ENCODE assay signal across 15 cellular contexts in genomic region chr2:8984152-8984551, GRCh38. TPM values are rescaled to one million over a fixed set of nuclear protein-coding genes. Genes with fewer than 3 reads are reported as not detected.
A peak's percentile ranks its signal among the peaks of the same experiment; 100 is the strongest.
DNase-seq lines count a peak whose midpoint lies in the region; ATAC-seq and TF ChIP-seq lines count a peak whose summit lies in the region.
"Had no signal": no experiment of that assay in that cellular context is flagged by ENCODE, and none has a peak within 500 bp of the region (broad histone marks: within the 10 kb centered on the region; RNA-seq: fewer than 3 reads in every experiment).

No MANE protein-coding gene starts in this region.

- peak overlapping the region; percentile 92 for H3K27ac ChIP-seq in DOHH2 (ENCODE audit: low read depth, low read length)
- no peak overlapping the region for H3K27ac ChIP-seq in IMR-90 (ENCODE audit: insufficient read depth, low read length)
- no peak overlapping the region for H3K27ac ChIP-seq in mesendoderm (ENCODE audit: low read depth, low read length)
- H3K27ac ChIP-seq: coronary artery, WERI-Rb-1 had no signal

- H2AFZ ChIP-seq in IMR-90 (replicated peaks; ENCODE audit: low read length, poor library complexity): no peak overlapping the region

- CTCF ChIA-PET in IMR-90 (lab: Yijun Ruan, JAX): no interaction called here

- H2BK120ac ChIP-seq in IMR-90 (ENCODE audit: low read depth, low read length) (peak overlapping the region; percentile 60; the same call in 1 of the 2 replicates), mesendoderm (ENCODE audit: low read depth, low read length) (no peak overlapping the region)

- no peaks in the 10 kb centered on the region; the same call in 1 of the 2 replicates for H4K20me1 ChIP-seq in DOHH2 (ENCODE audit: control insufficient read depth, insufficient read depth, low read depth, low read length)
- H4K20me1 ChIP-seq in IMR-90 (ENCODE audit: insufficient read depth, low read length): no peaks in the 10 kb centered on the region; the same call in 1 of the 2 replicates

- DNase-seq in IMR-90 (no peak), astrocyte of the spinal cord (ENCODE audit: low read depth, low spot score) (peak; percentile 23), mesendoderm (no peak), EL (no peak), DMS 273 (lab: John Stamatoyannopoulos, UW; ENCODE audit: unreplicated experiment) (no peak), NCI-H1092 (lab: John Stamatoyannopoulos, UW) (no peak)
- DNase-seq: NCI-H1436 treated with DMSO at 0.1 percent for 48 hours; NCI-H526 treated with DMSO at 0.1 percent for 48 hours; SHP77 treated with DMSO at 0.1 percent for 48 hours; stimulated activated CD4-positive, alpha-beta T cell treated with anti-CD3 and anti-CD28 coated beads, Interleukin-4, amount 100 ng/mL, for 1 hour; WERI-Rb-1 had no signal

- H3K4me2 ChIP-seq in DOHH2 (ENCODE audit: low read length) (peak overlapping the region; percentile 95), IMR-90 (ENCODE audit: low read depth, low read length) (peak overlapping the region; percentile 71), mesendoderm (ENCODE audit: low read length) (no peak overlapping the region)

- peak overlapping the region; percentile 24 for H3K14ac ChIP-seq in IMR-90 (replicated peaks; ENCODE audit: low read depth, low read length)

- no peaks in the 10 kb centered on the region for H3K9me3 ChIP-seq in DOHH2 (ENCODE audit: control insufficient read depth, insufficient read depth, low read length)
- no peaks in the 10 kb centered on the region for H3K9me3 ChIP-seq in IMR-90 (ENCODE audit: control insufficient read depth, insufficient read depth, low read length)

- H4K91ac ChIP-seq in IMR-90 (ENCODE audit: insufficient read depth, low read depth, low read length): no peak overlapping the region

- H3K79me1 ChIP-seq in IMR-90 (ENCODE audit: low read depth in 1 of 2, low read length in 2 of 2) (peaks cover 44 to 71% of the 10 kb centered on the region in 2 experiments), mesendoderm (ENCODE audit: low read length) (peaks cover 24% of the 10 kb centered on the region)

- ATAC-seq in IMR-90 (ENCODE audit: low read depth) (peak; percentile 32; the same call in 1 of the 2 replicates), GM18873 (IDR thresholded peaks at IDR 0.05; ENCODE audit: low FRiP score, unreplicated experiment) (no peak)
- ATAC-seq: stimulated activated effector memory CD8-positive, alpha-beta T cell treated with anti-CD3 and anti-CD28 coated beads, Interleukin-12 subunit alpha, Interleukin-12 subunit beta, amount 100 ng/mL, for 72 hours had no signal

- no peak overlapping the region for H2AK9ac ChIP-seq in IMR-90 (replicated peaks; ENCODE audit: low read depth, low read length, poor library complexity)

- H3K56ac ChIP-seq in IMR-90 (ENCODE audit: extremely low read depth, insufficient read depth, low read length): no peak overlapping the region
- no peak overlapping the region for H3K56ac ChIP-seq in mesendoderm (ENCODE audit: low read length)

- dilution Hi-C loops in IMR-90 (cut with HindIII; ENCODE audit: low sequenced_read_pairs, unreplicated experiment): no loop called here

- H2AK5ac ChIP-seq in IMR-90 (ENCODE audit: low read depth, low read length) (peak overlapping the region; percentile 75; the same call in 1 of the 2 replicates), mesendoderm (ENCODE audit: low read length) (no peak overlapping the region)

- H3K4me3 ChIP-seq in DOHH2 (ENCODE audit: low read length): peak overlapping the region; percentile 78
- no peak overlapping the region for H3K4me3 ChIP-seq in IMR-90 (ENCODE audit: insufficient read depth, low read depth, low read length)
- H3K4me3 ChIP-seq in astrocyte of the spinal cord (ENCODE audit: low read depth, low read length): no peak overlapping the region
- H3K4me3 ChIP-seq in mesendoderm (ENCODE audit: low read length): no peak overlapping the region
- H3K4me3 ChIP-seq: coronary artery had no signal

- no TSS peak for BruUV-seq in IMR-90 (replicated peaks; lab: Mats Ljungman, UMichigan)

- peaks cover 32% of the 10 kb centered on the region for H3F3A ChIP-seq in DOHH2 (ENCODE audit: control insufficient read depth, insufficient read depth)

- H3K79me2 ChIP-seq in DOHH2 (ENCODE audit: control insufficient read depth, low read length) (peaks cover 77% of the 10 kb centered on the region), mesendoderm (ENCODE audit: control insufficient read depth, insufficient read depth, low read length) (peaks cover 50% of the 10 kb centered on the region)

- POLR2A ChIA-PET in IMR-90 (lab: Charles Lee; ENCODE audit: unreplicated experiment): no interaction called here

- H4K8ac ChIP-seq in IMR-90 (ENCODE audit: low read depth in 2 of 2, low read length in 2 of 2) (peak overlapping the region in 1 of 2 experiments; percentile 77; a peak in 2 of 4 replicates), mesendoderm (ENCODE audit: low read depth, low read length) (peak overlapping the region; percentile 28)

- H2BK15ac ChIP-seq in IMR-90 (ENCODE audit: low read depth, low read length): peak overlapping the region; percentile 12; the same call in 1 of the 3 replicates
- H2BK15ac ChIP-seq in mesendoderm (replicated peaks; ENCODE audit: low read depth): no peak overlapping the region

- WGBS in IMR-90 (ENCODE audit: extremely low coverage in 2 of 2, insufficient read length in 1 of 2), 2 experiments: no CpG with 5 or more reads among the region's 5 CpGs
- WGBS in mesendoderm (ENCODE audit: extremely low coverage, insufficient coverage, low lambda C conversion rate): no CpG with 5 or more reads among the region's 5 CpGs

- H3K9me2 ChIP-seq in DOHH2 (replicated peaks; ENCODE audit: control insufficient read depth, low read length): no peaks in the 10 kb centered on the region

- peak overlapping the region; percentile 77; the same call in 1 of the 2 replicates for H3K18ac ChIP-seq in IMR-90 (ENCODE audit: low read depth, low read length)
- H3K18ac ChIP-seq in mesendoderm (ENCODE audit: low read length): peak overlapping the region; percentile 75

- H3K9me1 ChIP-seq in IMR-90 (ENCODE audit: insufficient read depth, low read length): peaks cover 4% of the 10 kb centered on the region

- H3K27me3 ChIP-seq in DOHH2 (ENCODE audit: control insufficient read depth, low read length) (no peaks in the 10 kb centered on the region), IMR-90 (ENCODE audit: control insufficient read depth, insufficient read depth, low read length) (no peaks in the 10 kb centered on the region), mesendoderm (ENCODE audit: insufficient read depth, low read length, poor library complexity) (no peaks in the 10 kb centered on the region)

- TF ChIP-seq POLR2A in IMR-90 (IDR thresholded peaks at IDR 0.05; ENCODE audit: low read depth, low read length): no peak

- H3K36me3 ChIP-seq in DOHH2 (ENCODE audit: control insufficient read depth, low read length): no peaks in the 10 kb centered on the region
- no peaks in the 10 kb centered on the region for H3K36me3 ChIP-seq in IMR-90 (ENCODE audit: control insufficient read depth, insufficient read depth, low read length)
- no peaks in the 10 kb centered on the region for H3K36me3 ChIP-seq in mesendoderm (ENCODE audit: control insufficient read depth, insufficient read depth, low read length)
- H3K36me3 ChIP-seq: WERI-Rb-1 had no signal

- no peak overlapping the region; the same call in none of the 2 replicates for H3K23ac ChIP-seq in IMR-90 (ENCODE audit: low read depth, low read length)
- H3K23ac ChIP-seq in mesendoderm (ENCODE audit: low read length): no peak overlapping the region

- H3K4me1 ChIP-seq in DOHH2 (ENCODE audit: control insufficient read depth, low read length) (peaks cover 73% of the 10 kb centered on the region), IMR-90 (ENCODE audit: control insufficient read depth, insufficient read depth, low read length) (peaks cover 15% of the 10 kb centered on the region), mesendoderm (ENCODE audit: control insufficient read depth, low read depth, low read length) (peaks cover 11% of the 10 kb centered on the region)

- no peak for TF ChIP-seq RAD21 in IMR-90 (IDR thresholded peaks at IDR 0.05; ENCODE audit: low read length)

- TF ChIP-seq CTCF in DOHH2 (IDR thresholded peaks at IDR 0.05; ENCODE audit: low read depth, low read length, poor library complexity, severe bottlenecking) (no peak), IMR-90 (conservative IDR thresholded peaks at IDR 0.05; ENCODE audit: low read depth, low read length) (no peak), astrocyte of the spinal cord (IDR thresholded peaks at IDR 0.05; ENCODE audit: low read depth, low read length) (no peak)

- intact Hi-C loops in IMR-90 (cut with micrococcal nuclease): no loop called here

- H2BK5ac ChIP-seq in IMR-90 (ENCODE audit: low read depth, low read length, poor library complexity, severe bottlenecking) (peak overlapping the region; percentile 85), mesendoderm (ENCODE audit: low read length) (no peak overlapping the region)

- H2BK20ac ChIP-seq in IMR-90 (ENCODE audit: low read depth, low read length): peak overlapping the region; percentile 35; the same call in 1 of the 2 replicates

- in situ Hi-C loops in IMR-90 (cut with MboI; ENCODE audit: low sequenced_read_pairs): no loop called here
- in situ Hi-C loops in astrocyte of the spinal cord (cut with HindIII; ENCODE audit: low sequenced_read_pairs): no loop called here

- H3K4ac ChIP-seq in IMR-90 (ENCODE audit: low read depth, low read length): peak overlapping the region; percentile 9; the same call in 1 of the 2 replicates
- no peak overlapping the region for H3K4ac ChIP-seq in mesendoderm (ENCODE audit: low read depth, low read length)

- H3K9ac ChIP-seq in IMR-90 (ENCODE audit: low read depth, low read length): no peak overlapping the region
- H3K9ac ChIP-seq in mesendoderm (ENCODE audit: low read length): no peak overlapping the region

- H4K5ac ChIP-seq in IMR-90 (ENCODE audit: low read depth, low read length) (peak overlapping the region; percentile 84; the same call in 1 of the 2 replicates), mesendoderm (ENCODE audit: low read length) (no peak overlapping the region)

TF ChIP-seq in IMR-90, 13 proteins besides CTCF, POLR2A, EP300 and RAD21:
- TF ChIP-seq USF2 (IDR thresholded peaks at IDR 0.05; ENCODE audit: low read depth, low read length): no peak
- no peak for TF ChIP-seq MXI1 (IDR thresholded peaks at IDR 0.05; ENCODE audit: borderline replicate concordance, low read depth, low read length)

RNA-seq across cellular contexts. Expression of gene MBOAT2, which starts 19.3 kb away (rescaled TPM):
- total RNA-seq in IMR-90 (2012; rRNA removed): 91.7 and 102 TPM in 2 replicates
- 33.0 and 33.9 TPM in 2 replicates for polyA plus RNA-seq in IMR-90 (2012; rRNA removed)
- 6.0 and 6.4 TPM in 2 replicates for polyA plus RNA-seq in IMR-90 (2012; cell fraction: cytosol; rRNA removed)
- polyA plus RNA-seq in IMR-90 (2012; cell fraction: nucleus; rRNA removed; ENCODE audit: low replicate concordance): 30.6 and 203 TPM in 2 replicates
- 11.0 TPM for polyA plus RNA-seq in mesendoderm (2013, experiment 1 of 2)
- polyA plus RNA-seq in mesendoderm (2013, experiment 2 of 2): 11.2 TPM
